Comparison of ENCODE assay signal across 22 cellular contexts in the genomic region with DNA sequence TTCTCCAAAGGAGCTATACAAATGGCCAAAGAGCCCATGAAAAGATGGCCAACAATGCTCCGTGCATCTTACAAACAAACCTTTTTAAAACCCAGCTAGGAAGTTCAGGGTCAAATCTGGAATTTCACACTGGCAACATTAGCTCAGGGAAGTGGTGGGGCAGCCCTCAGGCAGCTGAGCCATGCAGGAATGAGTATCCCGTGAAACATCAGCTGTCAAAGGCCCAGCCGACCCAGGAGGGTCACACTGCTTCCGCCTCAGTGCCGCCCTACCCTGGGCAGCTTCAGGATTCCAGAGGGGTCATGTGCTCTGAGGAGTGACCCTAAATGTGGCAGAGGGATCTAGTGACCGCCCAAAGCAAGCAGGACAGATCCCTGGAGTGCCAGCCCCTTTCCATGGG.
DNase-seq lines count a peak whose midpoint lies in the region; ATAC-seq and TF ChIP-seq lines count a peak whose summit lies in the region.
"Had no signal": no experiment of that assay in that cellular context is flagged by ENCODE, and none has a peak within 500 bp of the region (broad histone marks: within the 10 kb centered on the region; RNA-seq: fewer than 3 reads in every experiment).

No MANE protein-coding gene starts in this region.

- ATAC-seq in upper lobe of right lung (peak; percentile 16), GM21717 (IDR thresholded peaks at IDR 0.05; ENCODE audit: unreplicated experiment) (no peak)
- ATAC-seq: activated CD4-positive, alpha-beta T cell treated with anti-CD3 and anti-CD28 coated beads for 36 hours; left colon; T-helper 17 cell had no signal

- no peaks in the 10 kb centered on the region for H3K27me3 ChIP-seq in upper lobe of right lung
- H3K27me3 ChIP-seq: adrenal gland, upper lobe of left lung had no signal

- no peaks in the 10 kb centered on the region for H3K36me3 ChIP-seq in upper lobe of right lung
- H3K36me3 ChIP-seq: adrenal gland, upper lobe of left lung had no signal

- DNase-seq in activated effector memory CD4-positive, alpha-beta T cell treated with anti-CD3 and anti-CD28 coated beads, Interleukin-2, amount 50 U/mL, for 16 hours: peak; percentile 25
- DNase-seq in activated effector memory CD4-positive, alpha-beta T cell treated with Interleukin-2 at 50 U/mL for 16 hours: no peak
- DNase-seq in epidermal melanocyte (ENCODE audit: insufficient read length, low spot score) (peak; percentile 54), myocyte (ENCODE audit: low read depth) (peak; percentile 85), upper lobe of right lung (peak; percentile 17), NCI-H82 (lab: John Stamatoyannopoulos, UW) (no peak)
- DNase-seq in activated CD8-positive, alpha-beta memory T cell treated with anti-CD3 and anti-CD28 coated beads, Interleukin-2, amount 50 U/mL, for 48 hours: no peak
- DNase-seq: activated CD4-positive, alpha-beta T cell treated with anti-CD3 and anti-CD28 coated beads for 36 hours; activated naive CD4-positive, alpha-beta T cell; CD4-positive, CD25-positive, alpha-beta regulatory T cell; GDM1; left colon; midbrain; MV-4-11; NCI-H1694; T-helper 17 cell; upper lobe of left lung had no signal

- no peaks in the 10 kb centered on the region for H3K4me1 ChIP-seq in upper lobe of right lung
- H3K4me1 ChIP-seq: adrenal gland, upper lobe of left lung had no signal

- no peak overlapping the region for H3K4me3 ChIP-seq in upper lobe of right lung
- H3K4me3 ChIP-seq: adrenal gland, coronary artery, upper lobe of left lung had no signal

- H3K27ac ChIP-seq in upper lobe of right lung: no peak overlapping the region
- H3K27ac ChIP-seq: 22Rv1, adrenal gland, coronary artery, KMS-11, upper lobe of left lung had no signal

- peaks cover 14% of the 10 kb centered on the region for H3K9me3 ChIP-seq in upper lobe of right lung

- TF ChIP-seq CTCF in upper lobe of right lung (IDR thresholded peaks at IDR 0.05): no peak

- intact Hi-C loops in upper lobe of right lung (cut with DNase I): no loop called here

Comparison
In these comparisons a context has a peak if more than half of its experiments do, and no peak if none do; other contexts are left out.
1. DNase-seq: peak in activated effector memory CD4-positive, alpha-beta T cell treated with anti-CD3 and anti-CD28 coated beads, Interleukin-2, amount 50 U/mL, for 16 hours (single experiment), epidermal melanocyte (single experiment), myocyte (single experiment) and upper lobe of right lung (single experiment); none in activated effector memory CD4-positive, alpha-beta T cell treated with Interleukin-2 at 50 U/mL for 16 hours (single experiment), NCI-H82 (single experiment) and activated CD8-positive, alpha-beta memory T cell treated with anti-CD3 and anti-CD28 coated beads, Interleukin-2, amount 50 U/mL, for 48 hours (single experiment).